10 cellular contexts compared by ENCODE assay signal in genomic region chr6:26576407-26576843, GRCh38. TPM values are rescaled to one million over a fixed set of nuclear protein-coding genes. Genes with fewer than 3 reads are reported as not detected.
DNase-seq lines count a peak whose midpoint lies in the region; ATAC-seq, FAIRE-seq and TF ChIP-seq lines count a peak whose summit lies in the region.
"Had no signal": no experiment of that assay in that cellular context is flagged by ENCODE, and none has a peak within 500 bp of the region (broad histone marks: within the 10 kb centered on the region; RNA-seq: fewer than 3 reads in every experiment).

No MANE protein-coding gene starts in this region.

- H3K9me3 ChIP-seq in K562 (replicated peaks; ENCODE audit: control insufficient read depth, insufficient read depth, low read depth, low read length) = no peaks in the 10 kb centered on the region; the same call in 1 of the 2 replicates

- H3K9ac ChIP-seq in K562 (ENCODE audit: insufficient read depth in 1 of 2, low read depth in 2 of 2, low read length in 2 of 2) = peak overlapping the region in 1 of 2 experiments; percentile 50; a peak in 3 of 4 replicates

- ATAC-seq in K562 (peak; percentile 5; the same call in 2 of the 3 replicates), natural killer cell (no peak)

- no peaks in the 10 kb centered on the region for H3K79me2 ChIP-seq in K562 (ENCODE audit: control insufficient read depth, insufficient read depth, low read length)

- H3K4me3 Mint-ChIP-seq in natural killer cell = peak overlapping the region; percentile 88

- H3K4me2 ChIP-seq in K562 (ENCODE audit: insufficient read depth, low read length) = peak overlapping the region; percentile 94

- peak overlapping the region; percentile 93 for H2AFZ ChIP-seq in K562 (ENCODE audit: low read depth, low read length)

- under 1% methylated on average over 7 of the region's 7 CpGs for WGBS in K562 (ENCODE audit: insufficient coverage, low coverage, missing lambda C conversion rate)

- peak overlapping the region; percentile 63 for H3K27ac ChIP-seq in K562 (ENCODE audit: extremely low read depth, low read depth, low read length)
- no peak overlapping the region for H3K27ac ChIP-seq in RWPE1

- H3K36me3 Mint-ChIP-seq in natural killer cell = peaks cover 11% of the 10 kb centered on the region

- CTCF ChIA-PET in K562 (lab: Yijun Ruan, JAX; ENCODE audit: low intra/inter-chr PET ratio) (no interaction called here), RWPE1 (lab: Yijun Ruan, JAX) (interaction anchor here (0.6 to 1.5 kb wide), 3 partner anchors 19 to 736 kb away, joined by 3 to 17 read pairs (median 4); no protein-coding TSS in a partner anchor)

- H3K27me3 ChIP-seq in K562 (ENCODE audit: control insufficient read depth in 2 of 2, insufficient read depth in 2 of 2, low read length in 2 of 2) = no peaks in the 10 kb centered on the region

- H3K4me1 ChIP-seq in K562 (replicated peaks in 1 of 2; ENCODE audit: control insufficient read depth in 2 of 2, insufficient read depth in 2 of 2, low read length in 2 of 2) = peaks cover 9 to 17% of the 10 kb centered on the region in 2 experiments; a peak in 4 of 5 replicates

- TF ChIP-seq CTCF in GM12864 (IDR thresholded peaks at IDR 0.05; ENCODE audit: low read depth, low read length, missing control alignments) (no peak), K562 (IDR thresholded peaks at IDR 0.05 in 2 of 3, conservative IDR thresholded peaks at IDR 0.05 in 1 of 3; ENCODE audit: insufficient read depth in 2 of 3, low read depth in 1 of 3, low read length in 3 of 3) (no peak), natural killer cell (IDR thresholded peaks at IDR 0.05) (no peak), RWPE1 (conservative IDR thresholded peaks at IDR 0.05; ENCODE audit: low read depth) (no peak)

- intact Hi-C loops in K562 (cut with micrococcal nuclease) = no loop called here
- intact Hi-C loops in natural killer cell (cut with micrococcal nuclease) = loop anchor here (10.0 kb wide), 1 partner anchor 1318 kb away; a partner anchor contains a TSS
- intact Hi-C loops in cardiac septum (cut with DNase I) = no loop called here

- peaks cover 24 to 29% of the 10 kb centered on the region in 2 donors for H3K4me1 Mint-ChIP-seq in natural killer cell

- peak overlapping the region; percentile 87 to 93 for H3K27ac Mint-ChIP-seq in natural killer cell

- H3K36me3 ChIP-seq in K562 (ENCODE audit: control insufficient read depth, insufficient read depth, low read length) = no peaks in the 10 kb centered on the region

- H3K4me3 ChIP-seq in GM12864 (ENCODE audit: low read depth, low read length) (peak overlapping the region; percentile 53; the same call in 1 of the 2 replicates), K562 (peak overlapping the region; percentile 34)

- DNase-seq in GM12864 (ENCODE audit: low read depth) (no peak), MV-4-11 (lab: John Stamatoyannopoulos, UW) (peak; percentile 72), K562 (ENCODE audit: extremely low read depth in 1 of 4, low spot score in 3 of 4) (peak in 3 of 4 experiments; percentile 27 to 60 (median 35)), natural killer cell (no peak), RWPE1 (ENCODE audit: low spot score) (no peak), UCSD-AML1 (lab: John Stamatoyannopoulos, UW; ENCODE audit: unreplicated experiment) (no peak), cardiac septum (ENCODE audit: low spot score) (no peak), frontal cortex (ENCODE audit: low spot score in 2 of 2) (no peak)
- DNase-seq: NCI-H1417 had no signal

- peaks cover 24 to 40% of the 10 kb centered on the region in 2 donors for H3K27me3 Mint-ChIP-seq in natural killer cell (ENCODE audit: low read depth in 2 of 2)

- TF ChIP-seq EP300 in K562 (IDR thresholded peaks at IDR 0.05; ENCODE audit: low read length) = peak; percentile 34

- in situ Hi-C loops in K562 (cut with MboI) = loop anchor here (10.0 kb wide), 1 partner anchor 242 kb away; no protein-coding TSS in a partner anchor

- TF ChIP-seq POLR2A in K562 (conservative IDR thresholded peaks at IDR 0.05) = no peak

- no peaks in the 10 kb centered on the region for H4K20me1 ChIP-seq in K562 (replicated peaks; ENCODE audit: control insufficient read depth, insufficient read depth, low read length)

- peaks cover 2 to 3% of the 10 kb centered on the region in 2 donors for H3K9me3 Mint-ChIP-seq in natural killer cell

- TF ChIP-seq RAD21 in K562 (CRISPR knock-in tag; conservative IDR thresholded peaks at IDR 0.05 in 1 of 2, IDR thresholded peaks at IDR 0.05 in 1 of 2) = no peak

- no peak for FAIRE-seq in K562 (lab: Jason Lieb, UNC)
- FAIRE-seq in frontal cortex (lab: Jason Lieb, UNC) = no peak
- FAIRE-seq: TTC549 had no signal

- POLR2A ChIA-PET in K562 (lab: Yijun Ruan, JAX) (interaction anchor here (0.6 to 11.9 kb wide), 11 partner anchors 10 to 1316 kb away, joined by 3 to 141 read pairs (median 3); partner anchors contain the start of gene HMGN4), RWPE1 (lab: Yijun Ruan, JAX; ENCODE audit: low non-redundant PET) (no interaction called here)

- BruUV-seq in K562 (replicated peaks; lab: Mats Ljungman, UMichigan) = no TSS peak

- no peaks in the 10 kb centered on the region for H3K9me1 ChIP-seq in K562 (ENCODE audit: control insufficient read depth, insufficient read depth, low read length)

TF ChIP-seq in K562, 482 proteins besides CTCF, POLR2A, EP300 and RAD21 (continues in another document):
- TF ChIP-seq TRIM24 (IDR thresholded peaks at IDR 0.05) (0 out of 4 replicates have a peak, but pooled peaks of 1 of the 2 experiments have one; percentile 20), SMARCC2 (IDR thresholded peaks at IDR 0.05; ENCODE audit: low read depth) (0 out of 2 replicates have a peak, but pooled peaks have one; percentile 36), CBX3 (IDR thresholded peaks at IDR 0.05; ENCODE audit: borderline replicate concordance in 1 of 2, low read length in 2 of 2) (0 out of 3 replicates have a peak, but pooled peaks of 1 of the 2 experiments have one; percentile 32), TEAD2 (tag; IDR thresholded peaks at IDR 0.05) (no peak), MTA2 (IDR thresholded peaks at IDR 0.05; ENCODE audit: low read depth) (peak; percentile 21; the same call in 1 of the 2 replicates), FOXJ2 (tag; IDR thresholded peaks at IDR 0.05) (peak; percentile 6; the same call in 1 of the 2 replicates), CREM (IDR thresholded peaks at IDR 0.05; ENCODE audit: low read depth) (0 out of 2 replicates have a peak, but pooled peaks have one; percentile 29), NR2C2 (CRISPR knock-in tag; IDR thresholded peaks at IDR 0.05) (no peak), NR2C2 (tag; IDR thresholded peaks at IDR 0.05) (0 out of 2 replicates have a peak, but pooled peaks have one; percentile 37), CSDE1 (IDR thresholded peaks at IDR 0.05) (no peak)

RNA-seq across cellular contexts. Expression of gene ABT1, which starts 20.3 kb away (rescaled TPM):
- 19.4 and 24.4 TPM in 2 replicates for total RNA-seq in K562 (2011; cell fraction: chromatin; rRNA removed; ENCODE audit: low replicate concordance)
- 28.8 and 31.2 TPM in 2 replicates for total RNA-seq in K562 (2011; cell fraction: nucleolus; rRNA removed)
- total RNA-seq in K562 (2011; cell fraction: nucleoplasm; rRNA removed) = 29.9 and 34.0 TPM in 2 replicates
- total RNA-seq in K562 (2014; rRNA removed) (52.7 and 60.6 TPM in 2 replicates), K562 (2014; rRNA removed; fragmentation: Illumina TruSeq; extraction: Trizol) (19.9 and 21.5 TPM in 2 replicates), K562 (2015; rRNA removed; fragmentation: Illumina TruSeq; extraction: Trizol) (37.9 and 40.7 TPM in 2 replicates), K562 (2021) (45.4 and 47.8 TPM in 2 replicates), natural killer cell (10 to 100 TPM; 23.9 to 30.7 (median 29.9) TPM), cardiac septum (7.4 TPM), frontal cortex (12.6 TPM)
- polyA plus RNA-seq in K562 (2011; rRNA removed) (45.9 and 47.2 TPM in 2 replicates), K562 (2014; fragmentation: Illumina TruSeq; extraction: Trizol) (29.6 and 40.5 TPM in 2 replicates), K562 (2014; fragmentation: Nextera tagmentation; extraction: Ambion mirVana) (10 to 100 TPM in 1 of 2 experiments, 1 to 10 TPM in 1; 8.8 to 25.2 TPM), K562 (2014; rRNA removed) (51.1 and 59.4 TPM in 2 replicates)
- polyA plus RNA-seq in K562 (2011; cell fraction: cytosol; rRNA removed) = 54.9 and 75.5 TPM in 2 replicates
- polyA plus RNA-seq in K562 (2011; cell fraction: nucleus; rRNA removed) = 31.7 and 32.1 TPM in 2 replicates
- 28.3 and 30.1 TPM in 2 replicates for polyA plus RNA-seq in K562 (2012)
- polyA minus RNA-seq in K562 (2011; rRNA and poly(A)+ RNA removed) = 19.4 and 21.4 TPM in 2 replicates
- polyA minus RNA-seq in K562 (2011; cell fraction: cytosol; rRNA and poly(A)+ RNA removed) = 17.9 and 18.6 TPM in 2 replicates
- 26.0 and 42.1 TPM in 2 replicates for polyA minus RNA-seq in K562 (2011; cell fraction: nucleus; rRNA and poly(A)+ RNA removed)

RNA-seq across cellular contexts. Expression of gene HMGN4, which starts 38.3 kb away (rescaled TPM):
- total RNA-seq in K562 (2011; cell fraction: chromatin; rRNA removed; ENCODE audit: low replicate concordance) = 23.4 and 44.5 TPM in 2 replicates
- total RNA-seq in K562 (2011; cell fraction: nucleolus; rRNA removed) = 13.5 and 15.3 TPM in 2 replicates
- 28.3 and 34.4 TPM in 2 replicates for total RNA-seq in K562 (2011; cell fraction: nucleoplasm; rRNA removed)
- total RNA-seq in K562 (2014; rRNA removed) = 71.8 and 87.5 TPM in 2 replicates
- 134 and 145 TPM in 2 replicates for total RNA-seq in K562 (2014; rRNA removed; fragmentation: Illumina TruSeq; extraction: Trizol)
- total RNA-seq in K562 (2015; rRNA removed; fragmentation: Illumina TruSeq; extraction: Trizol) = 100 and 102 TPM in 2 replicates
- total RNA-seq in K562 (2021) = 78.8 and 79.9 TPM in 2 replicates
- 95.4 and 111 TPM in 2 replicates for polyA plus RNA-seq in K562 (2011; rRNA removed)
- polyA plus RNA-seq in K562 (2011; cell fraction: cytosol; rRNA removed) = 35.3 and 57.4 TPM in 2 replicates
- 24.5 and 38.9 TPM in 2 replicates for polyA plus RNA-seq in K562 (2011; cell fraction: nucleus; rRNA removed)
- polyA plus RNA-seq in K562 (2012) = 65.4 and 94.0 TPM in 2 replicates
- polyA plus RNA-seq in K562 (2014; fragmentation: Illumina TruSeq; extraction: Trizol) = 97.0 and 104 TPM in 2 replicates
- 10 to 100 TPM; 35.4 to 41.1 TPM for polyA plus RNA-seq in K562 (2014; fragmentation: Nextera tagmentation; extraction: Ambion mirVana)
- 92.2 and 94.1 TPM in 2 replicates for polyA plus RNA-seq in K562 (2014; rRNA removed)
- polyA minus RNA-seq in K562 (2011; rRNA and poly(A)+ RNA removed) = 76.2 and 81.4 TPM in 2 replicates
- polyA minus RNA-seq in K562 (2011; cell fraction: cytosol; rRNA and poly(A)+ RNA removed) = 32.2 and 35.4 TPM in 2 replicates
- 8.2 and 16.9 TPM in 2 replicates for polyA minus RNA-seq in K562 (2011; cell fraction: nucleus; rRNA and poly(A)+ RNA removed)
- 10 to 100 TPM; 55.7 to 80.6 (median 70.3) TPM for total RNA-seq in natural killer cell
- total RNA-seq in cardiac septum = 34.7 TPM
- total RNA-seq in frontal cortex = 73.4 TPM

Comparison
In these comparisons a context has a peak if more than half of its experiments do, and no peak if none do; other contexts are left out.
1. DNase-seq: peak in MV-4-11 (single experiment) and K562 (3 of 4); none in GM12864 (single experiment), natural killer cell (single experiment), RWPE1 (single experiment), UCSD-AML1 (single experiment), cardiac septum (single experiment) and frontal cortex (0 of 2).